Comparison of ENCODE assay signal across 1 cellular context in genomic region chr2:231627384-231628156, GRCh38.
TF ChIP-seq lines count a peak whose summit lies in the region.

No MANE protein-coding gene starts in this region.

TF ChIP-seq in GM23338, 12 proteins besides CTCF, POLR2A, EP300 and RAD21 (continued from another document):
- no peak for TF ChIP-seq ZNF462 (CRISPR knock-in tag; IDR thresholded peaks at IDR 0.05)
- no peak for TF ChIP-seq STAT1 (IDR thresholded peaks at IDR 0.05; ENCODE audit: unreplicated experiment)
